24 cellular contexts compared by ENCODE assay signal in genomic region chrX:10474510-10474909, GRCh38.
"Had no signal": no experiment of that assay in that cellular context is flagged by ENCODE, and none has a peak within 500 bp of the region (broad histone marks: within the 10 kb centered on the region; RNA-seq: fewer than 3 reads in every experiment).

No MANE protein-coding gene starts in this region.

- H3K36me3 Mint-ChIP-seq: activated naive CD8-positive, alpha-beta T cell; naive B cell had no signal

- H3K4me1 Mint-ChIP-seq: activated CD4-positive, alpha-beta T cell treated with anti-CD3 and anti-CD28 coated beads for 36 hours; naive B cell had no signal

- H3K4me1 ChIP-seq: body of pancreas, foreskin keratinocyte had no signal

- H3K27me3 ChIP-seq: body of pancreas, esophagus muscularis mucosa, foreskin keratinocyte, tibial nerve had no signal

- H3K9me3 Mint-ChIP-seq: T-helper 2 cell treated with Interferon-gamma antibody and Interleukin-4, amounts not matched to agents 5 μg/mL and 100 μg/mL, for 36 hours had no signal

- H3K36me3 ChIP-seq: esophagus muscularis mucosa, left ventricle myocardium inferior, tibial nerve had no signal

- H3K4me3 Mint-ChIP-seq: activated CD4-positive, alpha-beta T cell treated with anti-CD3 and anti-CD28 coated beads for 36 hours; activated naive CD8-positive, alpha-beta T cell; naive B cell; neural crest cell; T-helper 2 cell treated with Interferon-gamma antibody and Interleukin-4, amounts not matched to agents 5 μg/mL and 100 μg/mL, for 36 hours had no signal

- H3K27ac ChIP-seq: body of pancreas, esophagus muscularis mucosa, foreskin keratinocyte, left ventricle myocardium inferior had no signal

- H3K27ac Mint-ChIP-seq: activated CD4-positive, alpha-beta T cell treated with anti-CD3 and anti-CD28 coated beads for 36 hours; activated naive CD8-positive, alpha-beta T cell; naive B cell; T-helper 2 cell treated with Interferon-gamma antibody and Interleukin-4, amounts not matched to agents 5 μg/mL and 100 μg/mL, for 36 hours had no signal

- H3K4me3 ChIP-seq: body of pancreas, esophagus muscularis mucosa, left ventricle myocardium inferior, lung, tibial nerve had no signal

- DNase-seq: activated CD4-positive, alpha-beta T cell treated with anti-CD3 and anti-CD28 coated beads for 36 hours; activated CD4-positive, CD25-positive, alpha-beta regulatory T cell; activated effector memory CD4-positive, alpha-beta T cell treated with Interleukin-2 at 50 U/mL for 16 hours; activated naive CD4-positive, alpha-beta T cell treated with Interleukin-2 at 50 U/mL for 16 hours; activated T-cell treated with anti-CD3 and anti-CD28 coated beads for 4 hours; anterior cingulate cortex; body of pancreas; caudate nucleus; foreskin keratinocyte; islet precursor cell; left ventricle myocardium inferior; naive B cell; nucleus accumbens; right cardiac atrium; stimulated activated CD4-positive, alpha-beta T cell treated with anti-CD3 and anti-CD28 coated beads, Interleukin-15, amount 100 ng/mL, for 24 hours; stimulated activated CD4-positive, alpha-beta T cell treated with anti-CD3 and anti-CD28 coated beads, Interleukin-2, amount 100 ng/mL, for 24 hours; stimulated activated naive CD4-positive, alpha-beta T cell; T-helper 1 cell had no signal

- H3K27me3 Mint-ChIP-seq: activated CD4-positive, alpha-beta T cell treated with anti-CD3 and anti-CD28 coated beads for 36 hours; activated naive CD8-positive, alpha-beta T cell; naive B cell had no signal

- ATAC-seq: activated CD4-positive, alpha-beta T cell treated with anti-CD3 and anti-CD28 coated beads for 36 hours; body of pancreas; foreskin keratinocyte; right cardiac atrium had no signal
